ENCODE assay signal across 7 cellular contexts in genomic region chr12:74365178-74365964, GRCh38.
DNase-seq lines count a peak whose midpoint lies in the region; ATAC-seq and TF ChIP-seq lines count a peak whose summit lies in the region.

No MANE protein-coding gene starts in this region.

- no peak for DNase-seq in GM06990 (ENCODE audit: extremely low read depth, insufficient read length)
- peak; percentile 75 to 88 for DNase-seq in SJSA1 (ENCODE audit: low read depth in 1 of 2, low spot score in 2 of 2)
- peak; percentile 10 for DNase-seq in hepatocyte (ENCODE audit: low spot score)
- no peak for DNase-seq in tibial artery
- DNase-seq in effector CD8-positive, alpha-beta T cell (lab: John Stamatoyannopoulos, UW), result no peak

- H2AFZ ChIP-seq in hepatocyte, result no peak overlapping the region

- H3K4me1 ChIP-seq in SJSA1 (replicated peaks), result peaks cover 21% of the 10 kb centered on the region
- no peaks in the 10 kb centered on the region for H3K4me1 ChIP-seq in hepatocyte (ENCODE audit: insufficient read depth)
- H3K4me1 ChIP-seq in tibial artery, result no peaks in the 10 kb centered on the region

- H3K36me3 ChIP-seq in GM06990 (ENCODE audit: control insufficient read depth, insufficient read depth, low read length) (no peaks in the 10 kb centered on the region), SJSA1 (no peaks in the 10 kb centered on the region), hepatocyte (replicated peaks; ENCODE audit: insufficient read depth, low read depth) (no peaks in the 10 kb centered on the region), tibial artery (no peaks in the 10 kb centered on the region)

- H3K27ac ChIP-seq in SJSA1 (peak overlapping the region; percentile 53), hepatocyte (no peak overlapping the region), tibial artery (no peak overlapping the region)

- H4K20me1 ChIP-seq in hepatocyte (ENCODE audit: insufficient read depth, poor library complexity, severe bottlenecking), result no peaks in the 10 kb centered on the region

- ATAC-seq in GM19395 (IDR thresholded peaks at IDR 0.05; ENCODE audit: unreplicated experiment) (peak; percentile 77), HG03342 (IDR thresholded peaks at IDR 0.05; ENCODE audit: unreplicated experiment) (peak; percentile 83)

- no peaks in the 10 kb centered on the region for H3K79me2 ChIP-seq in hepatocyte

- H3K27me3 ChIP-seq in GM06990 (replicated peaks; ENCODE audit: control insufficient read depth, insufficient read depth, low read length) (no peaks in the 10 kb centered on the region), SJSA1 (replicated peaks) (no peaks in the 10 kb centered on the region), hepatocyte (no peaks in the 10 kb centered on the region), tibial artery (no peaks in the 10 kb centered on the region)

- TF ChIP-seq CTCF in GM06990 (IDR thresholded peaks at IDR 0.05; ENCODE audit: insufficient read depth, low read length, poor library complexity, severe bottlenecking), result peak; percentile 45
- peak; percentile 30 for TF ChIP-seq CTCF in hepatocyte (IDR thresholded peaks at IDR 0.05; ENCODE audit: poor library complexity)
- no peak for TF ChIP-seq CTCF in tibial artery (IDR thresholded peaks at IDR 0.05)

- no peak overlapping the region for H3K4me2 ChIP-seq in hepatocyte

- 88% methylated on average over 6 of the region's 6 CpGs for WGBS in hepatocyte (ENCODE audit: low lambda C conversion rate, missing lambda C conversion rate)

- no peaks in the 10 kb centered on the region for H3K9me2 ChIP-seq in hepatocyte (replicated peaks; ENCODE audit: insufficient read depth)

- intact Hi-C loops in tibial artery (cut with DNase I; ENCODE audit: low total_unique reads), result no loop called here

- H3K4me3 ChIP-seq in GM06990 (replicated peaks; ENCODE audit: low read depth, low read length), result no peak overlapping the region
- H3K4me3 ChIP-seq in SJSA1, result no peak overlapping the region
- H3K4me3 ChIP-seq in hepatocyte, result no peak overlapping the region
- no peak overlapping the region for H3K4me3 ChIP-seq in tibial artery

- H3K9me3 ChIP-seq in SJSA1 (replicated peaks) (no peaks in the 10 kb centered on the region), hepatocyte (ENCODE audit: low read depth) (no peaks in the 10 kb centered on the region), tibial artery (no peaks in the 10 kb centered on the region)

Comparison
In these comparisons a context has a peak if more than half of its experiments do, and no peak if none do; other contexts are left out.
1. DNase-seq: peak in SJSA1 (2 of 2) and hepatocyte (single experiment); none in GM06990 (single experiment), tibial artery (0 of 2) and effector CD8-positive, alpha-beta T cell (single experiment).
2. CTCF ChIP-seq: peak in GM06990 (single experiment) and hepatocyte (single experiment); none in tibial artery (0 of 2).